Comparison of ENCODE assay signal across 18 cellular contexts in the genomic region with DNA sequence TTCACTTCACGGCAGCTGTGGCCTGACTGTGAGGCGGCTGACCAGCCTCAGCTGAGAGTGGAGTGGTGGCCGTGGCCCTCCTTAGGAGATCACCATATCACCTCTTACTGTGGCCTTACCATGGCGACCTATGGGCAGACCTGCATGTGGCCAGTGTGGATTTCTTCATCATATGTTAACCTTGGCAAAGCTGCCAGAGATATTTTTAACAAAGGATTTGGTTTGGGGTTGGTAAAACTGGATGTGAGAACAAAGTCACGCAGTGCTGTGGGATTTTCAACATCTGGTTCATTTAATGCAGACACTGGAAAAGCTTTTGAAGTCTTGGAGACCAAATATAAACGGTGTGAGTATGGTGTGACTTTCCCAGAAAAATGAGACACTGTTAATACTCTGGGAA. TPM values are rescaled to one million over a fixed set of nuclear protein-coding genes. Genes with fewer than 3 reads are reported as not detected.
DNase-seq lines count a peak whose midpoint lies in the region; ATAC-seq and TF ChIP-seq lines count a peak whose summit lies in the region.
"Had no signal": no experiment of that assay in that cellular context is flagged by ENCODE, and none has a peak within 500 bp of the region (broad histone marks: within the 10 kb centered on the region; RNA-seq: fewer than 3 reads in every experiment).

No MANE protein-coding gene starts in this region.

- H3K27ac Mint-ChIP-seq in CD4-positive, alpha-beta memory T cell, result peak overlapping the region in 6 of 7 donors; percentile 7 to 85 (median 59)
- peak overlapping the region in 8 of 10 donors; percentile 22 to 90 (median 58) for H3K27ac Mint-ChIP-seq in naive thymus-derived CD8-positive, alpha-beta T cell
- H3K27ac Mint-ChIP-seq: GM23338, H9 had no signal

- H3K9me3 ChIP-seq in CD4-positive, alpha-beta memory T cell (ENCODE audit: control insufficient read depth in 1 of 2, low read length in 2 of 2), result no peaks in the 10 kb centered on the region
- H3K9me3 ChIP-seq in body of pancreas, result no peaks in the 10 kb centered on the region
- no peaks in the 10 kb centered on the region for H3K9me3 ChIP-seq in right cardiac atrium (ENCODE audit: control insufficient read depth, low read length)
- H3K9me3 ChIP-seq: Caco-2 had no signal

- CTCF ChIA-PET in CD4-positive, alpha-beta memory T cell (lab: Charles Lee; ENCODE audit: partially characterized antibody), result interaction anchor here (1.1 to 21.2 kb wide), 8 partner anchors 12 to 427 kb away, joined by 3 to 561 read pairs (median 6); a partner anchor contains a TSS

- no peak for DNase-seq in CD4-positive, alpha-beta memory T cell
- DNase-seq in MV-4-11 (lab: John Stamatoyannopoulos, UW), result peak; percentile 25
- peak in 3 of 4 donors; percentile 16 to 25 (median 20) for DNase-seq in body of pancreas
- DNase-seq in naive thymus-derived CD8-positive, alpha-beta T cell, result no peak
- DNase-seq in iPS-NIHi7 (ENCODE audit: extremely low spot score), result no peak
- no peak for DNase-seq in SHP77 treated with DMSO at 0.1 percent for 48 hours (lab: John Stamatoyannopoulos, UW)
- DNase-seq in right cardiac atrium, result no peak
- DNase-seq: C1 segment of cervical spinal cord, Caco-2, DMS79, EL, GDM1, H9 had no signal

- H3K9me3 Mint-ChIP-seq in CD4-positive, alpha-beta memory T cell, result peaks cover 0 to 2% (median 0%) of the 10 kb centered on the region in 8 donors
- peaks cover 0 to 2% (median 0%) of the 10 kb centered on the region in 9 donors for H3K9me3 Mint-ChIP-seq in naive thymus-derived CD8-positive, alpha-beta T cell

- H3K27me3 ChIP-seq in CD4-positive, alpha-beta memory T cell (ENCODE audit: insufficient read depth, low read length), result no peaks in the 10 kb centered on the region
- H3K27me3 ChIP-seq in body of pancreas (no peaks in the 10 kb centered on the region), right cardiac atrium (ENCODE audit: control insufficient read depth, insufficient read depth) (no peaks in the 10 kb centered on the region)

- H3K4me1 Mint-ChIP-seq in CD4-positive, alpha-beta memory T cell, result peaks cover 58 to 90% (median 69%) of the 10 kb centered on the region in 4 donors
- peaks cover 24 to 69% (median 57%) of the 10 kb centered on the region in 4 donors for H3K4me1 Mint-ChIP-seq in naive thymus-derived CD8-positive, alpha-beta T cell
- H3K4me1 Mint-ChIP-seq: GM23338 had no signal

- POLR2A ChIA-PET in CD4-positive, alpha-beta memory T cell (lab: Charles Lee; ENCODE audit: partially characterized antibody), result interaction anchor here (0.7 to 19.6 kb wide), 5 partner anchors 10 to 85 kb away, joined by 3 to 492 read pairs (median 4); a partner anchor contains a TSS
- POLR2A ChIA-PET in naive thymus-derived CD8-positive, alpha-beta T cell (lab: Charles Lee), result interaction anchor here (3.4 to 4.0 kb wide), 2 partner anchors 10 to 85 kb away, joined by 15 to 51 read pairs; a partner anchor contains a TSS

- intact Hi-C loops in CD4-positive, alpha-beta memory T cell (cut with micrococcal nuclease), result no loop called here
- intact Hi-C loops in body of pancreas (cut with DNase I), result loop anchor here (10.0 kb wide), 1 partner anchor 81 kb away; no protein-coding TSS in a partner anchor
- intact Hi-C loops in right cardiac atrium (cut with DNase I), result loop anchor here in 1 of 4 donors (10.0 kb wide), 1 partner anchor 351 kb away; no protein-coding TSS in a partner anchor

- peaks cover 28 to 41% of the 10 kb centered on the region in 2 donors for H3K36me3 Mint-ChIP-seq in CD4-positive, alpha-beta memory T cell
- peaks cover 0 to 16% (median 3%) of the 10 kb centered on the region in 3 donors for H3K36me3 Mint-ChIP-seq in naive thymus-derived CD8-positive, alpha-beta T cell

- no peak overlapping the region for H3K4me3 ChIP-seq in CD4-positive, alpha-beta memory T cell (ENCODE audit: low read length in 2 of 2)
- H3K4me3 ChIP-seq in body of pancreas, result no peak overlapping the region
- H3K4me3 ChIP-seq in right cardiac atrium (ENCODE audit: low read length), result no peak overlapping the region
- H3K4me3 ChIP-seq: GM12878, GM23338 had no signal

- no peak for TF ChIP-seq CTCF in body of pancreas (IDR thresholded peaks at IDR 0.05)

- 35 to 38% methylated on average over 6 of the region's 6 CpGs for WGBS in body of pancreas, 2 donors
- WGBS in right cardiac atrium, result 77% methylated on average over 6 of the region's 6 CpGs

- no peak overlapping the region for H3K27ac ChIP-seq in CD4-positive, alpha-beta memory T cell (ENCODE audit: low read depth, low read length)
- H3K27ac ChIP-seq in body of pancreas (peak overlapping the region in 2 of 4 donors; percentile 19 to 23), right cardiac atrium (ENCODE audit: low read length) (no peak overlapping the region)

- H3K27me3 Mint-ChIP-seq in CD4-positive, alpha-beta memory T cell, result no peaks in the 10 kb centered on the region
- H3K27me3 Mint-ChIP-seq in naive thymus-derived CD8-positive, alpha-beta T cell, result no peaks in the 10 kb centered on the region

- peaks cover 81% of the 10 kb centered on the region for H3K4me1 ChIP-seq in CD4-positive, alpha-beta memory T cell (ENCODE audit: insufficient read depth, low read length)
- H3K4me1 ChIP-seq in body of pancreas, result peaks cover 13% of the 10 kb centered on the region
- H3K4me1 ChIP-seq in right cardiac atrium (ENCODE audit: control insufficient read depth, insufficient read depth, low read length), result no peaks in the 10 kb centered on the region
- H3K4me1 ChIP-seq: Caco-2 had no signal

- peak overlapping the region in 1 of 8 donors; percentile 74 for H3K4me3 Mint-ChIP-seq in CD4-positive, alpha-beta memory T cell
- H3K4me3 Mint-ChIP-seq in naive thymus-derived CD8-positive, alpha-beta T cell, result no peak overlapping the region
- H3K4me3 Mint-ChIP-seq: GM23338, H9 had no signal

- no peaks in the 10 kb centered on the region for H3K36me3 ChIP-seq in CD4-positive, alpha-beta memory T cell (ENCODE audit: insufficient read depth, low read length)
- no peaks in the 10 kb centered on the region for H3K36me3 ChIP-seq in body of pancreas (replicated peaks in 1 of 2; ENCODE audit: insufficient read depth in 1 of 2, low read depth in 2 of 2)

- TF ChIP-seq POLR2A in body of pancreas (IDR thresholded peaks at IDR 0.05), result no peak

- ATAC-seq in body of pancreas, result peak; percentile 50
- no peak for ATAC-seq in naive thymus-derived CD8-positive, alpha-beta T cell
- no peak for ATAC-seq in right cardiac atrium
- ATAC-seq in HG03025 (IDR thresholded peaks at IDR 0.05; ENCODE audit: low FRiP score, unreplicated experiment), result no peak
- ATAC-seq: GM12878, GM23338, HCT116 had no signal

RNA-seq across cellular contexts. Expression of a gene that starts 46.9 kb away (rescaled TPM):
- total RNA-seq in CD4-positive, alpha-beta memory T cell, result 10 to 100 TPM; 51.2 to 55.8 TPM
- polyA plus RNA-seq in CD4-positive, alpha-beta memory T cell, result 100 to 1,000 TPM in 1 of 2 donors, 10 to 100 TPM in 1; 98.9 to 161 TPM
- under 1 TPM; 0.78 to 0.99 TPM for total RNA-seq in body of pancreas
- 1 to 10 TPM; 4.1 to 5.0 TPM for total RNA-seq in naive thymus-derived CD8-positive, alpha-beta T cell
- polyA plus RNA-seq in naive thymus-derived CD8-positive, alpha-beta T cell, result 100 to 1,000 TPM in 1 of 3 donors, 10 to 100 TPM in 2; 13.8 to 237 (median 14.7) TPM
- total RNA-seq in right cardiac atrium, result 1 to 10 TPM; 5.2 to 8.0 (median 6.5) TPM
- polyA plus RNA-seq in right cardiac atrium, result 5.7 TPM
- total RNA-seq: A172 had no signal

Comparison
In these comparisons a context has a peak if more than half of its experiments do, and no peak if none do; other contexts are left out.
1. DNase-seq: peak in MV-4-11 (single experiment) and body of pancreas (3 of 4); none in CD4-positive, alpha-beta memory T cell (0 of 5), naive thymus-derived CD8-positive, alpha-beta T cell (0 of 10), iPS-NIHi7 (single experiment), SHP77 treated with DMSO at 0.1 percent for 48 hours (single experiment) and right cardiac atrium (0 of 3).
2. RNA of a gene that starts 46.9 kb away (total RNA-seq): 51.2 to 55.8 TPM in CD4-positive, alpha-beta memory T cell; 5.2 to 8.0 TPM in right cardiac atrium, 4.1 to 5.0 TPM in naive thymus-derived CD8-positive, alpha-beta T cell and 0.78 to 0.99 TPM in body of pancreas; every median in the first group is over 4 times any median in the second.